2 cellular contexts compared by ENCODE assay signal in the genomic region with DNA sequence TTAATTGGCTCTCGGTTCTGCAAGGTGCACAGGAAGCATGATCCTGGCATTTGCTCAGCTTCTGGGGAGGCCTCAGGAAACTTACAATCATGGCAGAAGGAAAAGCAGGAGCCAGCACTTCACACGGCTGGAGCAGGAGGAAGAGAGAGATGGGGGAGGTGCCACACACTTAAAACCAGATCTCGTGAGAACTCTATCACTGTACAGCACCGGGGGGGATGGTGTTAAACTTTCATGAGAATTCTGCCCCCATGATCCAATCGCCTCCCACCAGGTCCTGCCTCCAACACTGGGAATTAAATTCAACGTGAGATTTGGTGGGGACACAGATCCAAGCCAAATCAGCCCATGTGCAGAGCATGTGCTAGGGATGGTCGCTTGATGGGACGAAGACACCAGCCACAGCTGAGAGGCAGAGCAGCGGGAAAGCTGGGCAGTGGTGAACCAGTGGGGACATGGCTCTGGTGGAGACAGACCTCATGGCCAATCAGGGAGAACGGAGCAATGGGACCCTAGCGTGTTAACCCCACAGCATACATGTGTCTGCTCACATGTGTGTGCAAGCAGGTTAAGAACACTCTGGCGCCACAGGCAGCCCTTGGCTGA.
TF ChIP-seq lines count a peak whose summit lies in the region.

No MANE protein-coding gene starts in this region.

TF ChIP-seq in HEK293T, 16 proteins besides CTCF, POLR2A, EP300 and RAD21:
- TF ChIP-seq LEF1 (IDR thresholded peaks at IDR 0.05; ENCODE audit: borderline replicate concordance): no peak
- no peak for TF ChIP-seq FOXM1 (IDR thresholded peaks at IDR 0.05; ENCODE audit: borderline replicate concordance)
- TF ChIP-seq SUZ12 (IDR thresholded peaks at IDR 0.05): no peak
- TF ChIP-seq ELF4 (IDR thresholded peaks at IDR 0.05): no peak
- peak; percentile 92 for TF ChIP-seq L3MBTL2 (conservative IDR thresholded peaks at IDR 0.05)
- no peak for TF ChIP-seq HDGF (IDR thresholded peaks at IDR 0.05; ENCODE audit: borderline replicate concordance)
- TF ChIP-seq, protein P1, sequence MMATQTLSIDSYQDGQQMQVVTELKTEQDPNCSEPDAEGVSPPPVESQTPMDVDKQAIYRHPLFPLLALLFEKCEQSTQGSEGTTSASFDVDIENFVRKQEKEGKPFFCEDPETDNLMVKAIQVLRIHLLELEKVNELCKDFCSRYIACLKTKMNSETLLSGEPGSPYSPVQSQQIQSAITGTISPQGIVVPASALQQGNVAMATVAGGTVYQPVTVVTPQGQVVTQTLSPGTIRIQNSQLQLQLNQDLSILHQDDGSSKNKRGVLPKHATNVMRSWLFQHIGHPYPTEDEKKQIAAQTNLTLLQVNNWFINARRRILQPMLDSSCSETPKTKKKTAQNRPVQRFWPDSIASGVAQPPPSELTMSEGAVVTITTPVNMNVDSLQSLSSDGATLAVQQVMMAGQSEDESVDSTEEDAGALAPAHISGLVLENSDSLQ (IDR thresholded peaks at IDR 0.05): no peak
- no peak for TF ChIP-seq ZNF384 (IDR thresholded peaks at IDR 0.05)
- TF ChIP-seq FOXA1 (IDR thresholded peaks at IDR 0.05): no peak

TF ChIP-seq in H1, 55 proteins besides CTCF, POLR2A, EP300 and RAD21:
- TF ChIP-seq, protein P2, sequence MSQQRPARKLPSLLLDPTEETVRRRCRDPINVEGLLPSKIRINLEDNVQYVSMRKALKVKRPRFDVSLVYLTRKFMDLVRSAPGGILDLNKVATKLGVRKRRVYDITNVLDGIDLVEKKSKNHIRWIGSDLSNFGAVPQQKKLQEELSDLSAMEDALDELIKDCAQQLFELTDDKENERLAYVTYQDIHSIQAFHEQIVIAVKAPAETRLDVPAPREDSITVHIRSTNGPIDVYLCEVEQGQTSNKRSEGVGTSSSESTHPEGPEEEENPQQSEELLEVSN (IDR thresholded peaks at IDR 0.05): peak; percentile 84
- TF ChIP-seq BRCA1 (IDR thresholded peaks at IDR 0.05; ENCODE audit: low read depth, low read length) (no peak), SIRT6 (IDR thresholded peaks at IDR 0.05; ENCODE audit: low read length) (no peak), EGR1 (IDR thresholded peaks at IDR 0.05; ENCODE audit: borderline replicate concordance, low read depth, low read length) (no peak), CBX5 (IDR thresholded peaks at IDR 0.05; ENCODE audit: low read depth, low read length) (no peak), NANOG (IDR thresholded peaks at IDR 0.05; ENCODE audit: insufficient read depth, low read depth, low read length, poor library complexity, severe bottlenecking) (no peak), CHD7 (IDR thresholded peaks at IDR 0.05; ENCODE audit: insufficient replicate concordance, low read length) (no peak), RXRA (IDR thresholded peaks at IDR 0.05; ENCODE audit: insufficient read depth, low read depth, low read length) (no peak), KDM1A (IDR thresholded peaks at IDR 0.05; ENCODE audit: borderline replicate concordance, low read length) (no peak), GABPA (IDR thresholded peaks at IDR 0.05; ENCODE audit: borderline replicate concordance, insufficient read depth, low read length) (no peak), YY1 (IDR thresholded peaks at IDR 0.05; ENCODE audit: low read depth, low read length) (no peak), USF2 (IDR thresholded peaks at IDR 0.05; ENCODE audit: low read length) (no peak), GTF2F1 (IDR thresholded peaks at IDR 0.05; ENCODE audit: borderline replicate concordance, low read depth, low read length) (no peak), CHD2 (IDR thresholded peaks at IDR 0.05; ENCODE audit: low read length) (no peak)
- TF ChIP-seq, protein P3, sequence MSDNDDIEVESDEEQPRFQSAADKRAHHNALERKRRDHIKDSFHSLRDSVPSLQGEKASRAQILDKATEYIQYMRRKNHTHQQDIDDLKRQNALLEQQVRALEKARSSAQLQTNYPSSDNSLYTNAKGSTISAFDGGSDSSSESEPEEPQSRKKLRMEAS (IDR thresholded peaks at IDR 0.05): peak; percentile 83
